ENCODE assay signal across 11 cellular contexts in the genomic region with DNA sequence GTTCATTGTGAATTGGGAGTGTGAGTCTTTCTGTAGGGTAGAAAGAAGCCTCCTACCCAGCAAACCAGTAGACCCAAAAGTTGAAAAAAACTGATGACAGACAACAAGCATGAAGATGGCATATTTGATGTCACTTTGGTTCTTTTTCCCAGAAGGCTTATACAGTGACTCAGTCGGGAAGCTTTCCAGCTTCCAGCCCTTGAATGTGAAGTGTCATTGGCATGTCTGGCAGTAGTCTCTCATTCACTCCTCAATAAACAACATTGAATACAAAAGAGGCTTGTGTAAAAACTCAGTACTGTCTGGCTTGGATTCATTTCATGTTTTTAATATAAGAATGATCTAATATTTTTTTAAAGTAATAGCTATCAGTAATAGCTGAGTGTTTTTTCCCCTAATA.
DNase-seq lines count a peak whose midpoint lies in the region; ATAC-seq and TF ChIP-seq lines count a peak whose summit lies in the region.
"Had no signal": no experiment of that assay in that cellular context is flagged by ENCODE, and none has a peak within 500 bp of the region (broad histone marks: within the 10 kb centered on the region; RNA-seq: fewer than 3 reads in every experiment).

No MANE protein-coding gene starts in this region.

- TF ChIP-seq CTCF in cardiac fibroblast (IDR thresholded peaks at IDR 0.05; ENCODE audit: low read depth, low read length): no peak

- no peak overlapping the region for H3K4me3 ChIP-seq in cardiac fibroblast (replicated peaks in 1 of 2; ENCODE audit: low read depth in 2 of 2, low read length in 2 of 2)
- H3K4me3 ChIP-seq: BLaER1 had no signal

- ATAC-seq in HG03520 (IDR thresholded peaks at IDR 0.05; ENCODE audit: unreplicated experiment): no peak

- DNase-seq in A172 (ENCODE audit: low spot score) (peak; percentile 37), M059J (ENCODE audit: low read depth) (peak; percentile 79), cardiac fibroblast (ENCODE audit: low read depth in 2 of 2) (peak; percentile 58 to 83), kidney tubule cell (ENCODE audit: low spot score) (peak; percentile 70), T-helper 2 cell (no peak), activated gamma-delta T cell (lab: John Stamatoyannopoulos, UW) (no peak), NK-92 (lab: John Stamatoyannopoulos, UW; ENCODE audit: unreplicated experiment) (no peak)
- DNase-seq: glutamatergic neuron, NCI-H524 treated with DMSO at 0.1 percent for 48 hours had no signal

Comparison
In these comparisons a context has a peak if more than half of its experiments do, and no peak if none do; other contexts are left out.
1. DNase-seq: peak in A172 (single experiment), M059J (single experiment), cardiac fibroblast (2 of 2) and kidney tubule cell (single experiment); none in T-helper 2 cell (0 of 5), activated gamma-delta T cell (single experiment) and NK-92 (single experiment).